17 cellular contexts compared by ENCODE assay signal in genomic region chr10:93058139-93058538, GRCh38. TPM values are rescaled to one million over a fixed set of nuclear protein-coding genes. Genes with fewer than 3 reads are reported as not detected.
DNase-seq lines count a peak whose midpoint lies in the region; ATAC-seq, FAIRE-seq and TF ChIP-seq lines count a peak whose summit lies in the region.
"Had no signal": no experiment of that assay in that cellular context is flagged by ENCODE, and none has a peak within 500 bp of the region (broad histone marks: within the 10 kb centered on the region; RNA-seq: fewer than 3 reads in every experiment).

No MANE protein-coding gene starts in this region.

- CTCF ChIA-PET in PC-3 (lab: Charles Lee): no interaction called here

- no TSS peak for BruUV-seq in PC-3 (replicated peaks; lab: Mats Ljungman, UMichigan)

- H3K9me3 ChIP-seq in PC-3 (ENCODE audit: low read length) (no peaks in the 10 kb centered on the region), tibial nerve (no peaks in the 10 kb centered on the region)

- H3K4me3 ChIP-seq in PC-3 (ENCODE audit: low read length) (no peak overlapping the region), bronchial epithelial cell (ENCODE audit: low read depth, low read length) (no peak overlapping the region), tibial nerve (no peak overlapping the region)
- H3K4me3 ChIP-seq: BLaER1, GM23248 had no signal

- no peaks in the 10 kb centered on the region for H4K20me1 ChIP-seq in PC-3 (ENCODE audit: low read length)
- H4K20me1 ChIP-seq: BLaER1 had no signal

- H3K27me3 ChIP-seq in PC-3 (ENCODE audit: low read length) (no peaks in the 10 kb centered on the region), bronchial epithelial cell (ENCODE audit: control insufficient read depth, insufficient read depth, low read length) (peaks cover 26% of the 10 kb centered on the region), tibial nerve (peaks cover 0 to 40% of the 10 kb centered on the region in 2 donors)
- H3K27me3 ChIP-seq: BLaER1 had no signal

- H3F3A ChIP-seq in PC-3 (ENCODE audit: low read length, unreplicated experiment): no peaks in the 10 kb centered on the region

- WGBS in tibial nerve, 2 donors: 94 to 95% methylated on average over 3 of the region's 3 CpGs

- H3K9ac ChIP-seq in PC-3 (ENCODE audit: low read length): no peak overlapping the region
- H3K9ac ChIP-seq: BLaER1, GM23248 had no signal

- H3K4me1 ChIP-seq in PC-3 (ENCODE audit: insufficient read depth, low read length) (peaks cover 14% of the 10 kb centered on the region), tibial nerve (peaks cover 0 to 33% (median 12%) of the 10 kb centered on the region in 4 donors)
- H3K4me1 ChIP-seq: BLaER1 had no signal

- TF ChIP-seq POLR2A in tibial nerve (IDR thresholded peaks at IDR 0.05): no peak

- no peak for FAIRE-seq in bronchial epithelial cell (lab: Jason Lieb, UNC)
- FAIRE-seq: GM19239 had no signal

- H3K36me3 ChIP-seq in PC-3 (ENCODE audit: low read depth, low read length) (no peaks in the 10 kb centered on the region), bronchial epithelial cell (ENCODE audit: control insufficient read depth, insufficient read depth, low read length) (no peaks in the 10 kb centered on the region), tibial nerve (peaks cover 0 to 24% (median 0%) of the 10 kb centered on the region in 3 donors)

- H3K27ac ChIP-seq in PC-3 (ENCODE audit: low read length): no peak overlapping the region
- no peak overlapping the region for H3K27ac ChIP-seq in tibial nerve
- H3K27ac ChIP-seq: 22Rv1, BLaER1, GM23248 had no signal

- TF ChIP-seq EP300 in tibial nerve (IDR thresholded peaks at IDR 0.05): no peak

- H3K79me2 ChIP-seq in PC-3 (ENCODE audit: low read length): no peaks in the 10 kb centered on the region

- intact Hi-C loops in PC-3 (cut with micrococcal nuclease): no loop called here

- DNase-seq in DMS53 (lab: John Stamatoyannopoulos, UW) (peak; percentile 40), DMS53 treated with DMSO at 0.1 percent for 48 hours (lab: John Stamatoyannopoulos, UW; ENCODE audit: unreplicated experiment) (no peak), PC-3 (peak; percentile 46), bronchial epithelial cell (ENCODE audit: low read depth) (peak; percentile 60), NCI-H510A (lab: John Stamatoyannopoulos, UW) (no peak), tibial nerve (ENCODE audit: low spot score in 2 of 2) (no peak), GF-D8 (lab: John Stamatoyannopoulos, UW) (no peak)
- DNase-seq: AML-193; CD8-positive, alpha-beta memory T cell; GM23248; H7; HFFc6; KBM-7 had no signal

- TF ChIP-seq CTCF in PC-3 (conservative IDR thresholded peaks at IDR 0.05; ENCODE audit: low read depth, low read length) (no peak), bronchial epithelial cell (IDR thresholded peaks at IDR 0.05; ENCODE audit: insufficient read depth, low read length, severe bottlenecking) (no peak), tibial nerve (IDR thresholded peaks at IDR 0.05) (no peak)

- H3K9me2 ChIP-seq in PC-3 (replicated peaks; ENCODE audit: low read length): no peaks in the 10 kb centered on the region

- no peak overlapping the region for H2AFZ ChIP-seq in PC-3 (ENCODE audit: low read length)
- H2AFZ ChIP-seq: GM23248 had no signal

- no peak overlapping the region for H3K4me2 ChIP-seq in PC-3 (ENCODE audit: low read length)
- H3K4me2 ChIP-seq: BLaER1 had no signal

- peak; percentile 42; the same call in 1 of the 2 replicates for ATAC-seq in PC-3

- POLR2A ChIA-PET in PC-3 (lab: Charles Lee; ENCODE audit: unreplicated experiment): no interaction called here

RNA-seq across cellular contexts. Expression of gene CYP26C1, which starts 2.5 kb away (rescaled TPM):
- 0.17 TPM in 1 of 2 replicates, not detected in the other for total RNA-seq in PC-3 (2014; rRNA removed)
- total RNA-seq in bronchial epithelial cell: under 0.01 TPM in 2 replicates
- 1 to 10 TPM in 1 of 4 donors, under 1 TPM in 1, not detected in 2; 0.20 to 2.2 TPM for total RNA-seq in tibial nerve
- total RNA-seq: CD8-positive, alpha-beta memory T cell; GM23248 had no signal

RNA-seq across cellular contexts. Expression of gene CYP26A1, which starts 15.6 kb away (rescaled TPM):
- total RNA-seq in PC-3 (2014; rRNA removed) (0.26 TPM in 1 of 2 replicates, not detected in the other), bronchial epithelial cell (not detected in 2 replicates), tibial nerve (not detected)
- total RNA-seq: A673; CD8-positive, alpha-beta memory T cell; GM23248; HFFc6 had no signal

Comparison
In these comparisons a context has a peak if more than half of its experiments do, and no peak if none do; other contexts are left out.
1. DNase-seq: peak in DMS53 (single experiment), PC-3 (single experiment) and bronchial epithelial cell (single experiment); none in DMS53 treated with DMSO at 0.1 percent for 48 hours (single experiment), NCI-H510A (single experiment), tibial nerve (0 of 2) and GF-D8 (single experiment).